In genomic region chr20:36855241-36855657, GRCh38 we compare ENCODE assay signal across 14 cellular contexts. TPM values are rescaled to one million over a fixed set of nuclear protein-coding genes. Genes with fewer than 3 reads are reported as not detected.
DNase-seq lines count a peak whose midpoint lies in the region; ATAC-seq and TF ChIP-seq lines count a peak whose summit lies in the region.
"Had no signal": no experiment of that assay in that cellular context is flagged by ENCODE, and none has a peak within 500 bp of the region (broad histone marks: within the 10 kb centered on the region; RNA-seq: fewer than 3 reads in every experiment).

No MANE protein-coding gene starts in this region.

- CTCF ChIA-PET in activated CD4-positive, alpha-beta T cell treated with anti-CD3 and anti-CD28 coated beads, Interleukin-2, amount 10 ng/mL, durations not matched to agents 7 days and 5 days (lab: Charles Lee): interaction anchor here (1.3 to 4.4 kb wide), 5 partner anchors 8 to 47 kb away, joined by 3 to 19 read pairs (median 11); a partner anchor contains a TSS

- no peak for DNase-seq in activated CD4-positive, alpha-beta T cell treated with anti-CD3 and anti-CD28 coated beads, Interleukin-2, amount 10 ng/mL, durations not matched to agents 7 days and 5 days
- DNase-seq in activated CD4-positive, alpha-beta T cell treated with anti-CD3 and anti-CD28 coated beads, Interleukin-2, amount 50 U/mL, for 1 hour: no peak
- DNase-seq in midbrain (lab: John Stamatoyannopoulos, UW) (peak; percentile 20), uterus (no peak), T-helper 17 cell (no peak), posterior cingulate gyrus (no peak)
- DNase-seq: activated CD8-positive, alpha-beta memory T cell treated with anti-CD3 and anti-CD28 coated beads for 24 hours; DMS53; NCI-H1092 had no signal

- H3K9me3 ChIP-seq in uterus (no peaks in the 10 kb centered on the region), T-helper 17 cell (ENCODE audit: control insufficient read depth, low read length, poor library complexity, severe bottlenecking) (no peaks in the 10 kb centered on the region)

- peak overlapping the region; percentile 28 for H3K27ac Mint-ChIP-seq in activated CD4-positive, alpha-beta T cell treated with anti-CD3 and anti-CD28 coated beads, Interleukin-2, amount 10 ng/mL, durations not matched to agents 7 days and 5 days
- H3K27ac Mint-ChIP-seq in dendritic cell treated with granulocyte-macrophage colony-stimulating factor and Interleukin-4, amounts not matched to agents 40 ng/mL and 50 ng/mL, for 4 days: peak overlapping the region; percentile 52
- no peak overlapping the region for H3K27ac Mint-ChIP-seq in T-helper 17 cell

- intact Hi-C loops in dendritic cell treated with granulocyte-macrophage colony-stimulating factor and Interleukin-4, amounts not matched to agents 40 ng/mL and 50 ng/mL, for 4 days (cut with micrococcal nuclease): no loop called here
- intact Hi-C loops in uterus (cut with DNase I; ENCODE audit: low total_unique reads) (no loop called here), posterior cingulate gyrus (cut with DNase I) (no loop called here)

- no peaks in the 10 kb centered on the region for H3K9me3 Mint-ChIP-seq in activated CD4-positive, alpha-beta T cell treated with anti-CD3 and anti-CD28 coated beads, Interleukin-2, amount 10 ng/mL, durations not matched to agents 7 days and 5 days
- H3K9me3 Mint-ChIP-seq in dendritic cell treated with granulocyte-macrophage colony-stimulating factor and Interleukin-4, amounts not matched to agents 40 ng/mL and 50 ng/mL, for 4 days: no peaks in the 10 kb centered on the region
- H3K9me3 Mint-ChIP-seq: activated naive CD4-positive, alpha-beta T cell treated with anti-CD3 and anti-CD28 coated beads, Interleukin-2, amount 50 U/mL, for 72 hours had no signal

- POLR2A ChIA-PET in activated CD4-positive, alpha-beta T cell treated with anti-CD3 and anti-CD28 coated beads, Interleukin-2, amount 10 ng/mL, durations not matched to agents 7 days and 5 days (lab: Charles Lee): no interaction called here

- no peak for TF ChIP-seq CTCF in uterus (IDR thresholded peaks at IDR 0.05)

- H3K4me3 ChIP-seq in uterus: no peak overlapping the region

- peak overlapping the region; percentile 92 to 99 for H3K27ac ChIP-seq in uterus

- H3K4me3 Mint-ChIP-seq in activated CD4-positive, alpha-beta T cell treated with anti-CD3 and anti-CD28 coated beads, Interleukin-2, amount 10 ng/mL, durations not matched to agents 7 days and 5 days: no peak overlapping the region
- H3K4me3 Mint-ChIP-seq in dendritic cell treated with granulocyte-macrophage colony-stimulating factor and Interleukin-4, amounts not matched to agents 40 ng/mL and 50 ng/mL, for 4 days: no peak overlapping the region
- H3K4me3 Mint-ChIP-seq in T-helper 17 cell: no peak overlapping the region

- no peaks in the 10 kb centered on the region for H3K36me3 Mint-ChIP-seq in activated CD4-positive, alpha-beta T cell treated with anti-CD3 and anti-CD28 coated beads, Interleukin-2, amount 10 ng/mL, durations not matched to agents 7 days and 5 days (ENCODE audit: low read depth)
- H3K36me3 Mint-ChIP-seq in dendritic cell treated with granulocyte-macrophage colony-stimulating factor and Interleukin-4, amounts not matched to agents 40 ng/mL and 50 ng/mL, for 4 days (ENCODE audit: low read depth): peaks cover 76% of the 10 kb centered on the region
- H3K36me3 Mint-ChIP-seq in T-helper 17 cell (ENCODE audit: low read depth): peaks cover 5% of the 10 kb centered on the region
- H3K36me3 Mint-ChIP-seq: activated naive CD4-positive, alpha-beta T cell treated with anti-CD3 and anti-CD28 coated beads, Interleukin-2, amount 50 U/mL, for 72 hours had no signal

- H3K27me3 Mint-ChIP-seq in activated CD4-positive, alpha-beta T cell treated with anti-CD3 and anti-CD28 coated beads, Interleukin-2, amount 10 ng/mL, durations not matched to agents 7 days and 5 days: peaks cover 3% of the 10 kb centered on the region
- no peaks in the 10 kb centered on the region for H3K27me3 Mint-ChIP-seq in dendritic cell treated with granulocyte-macrophage colony-stimulating factor and Interleukin-4, amounts not matched to agents 40 ng/mL and 50 ng/mL, for 4 days
- peaks cover 4% of the 10 kb centered on the region for H3K27me3 Mint-ChIP-seq in T-helper 17 cell

- H3K4me1 Mint-ChIP-seq in activated CD4-positive, alpha-beta T cell treated with anti-CD3 and anti-CD28 coated beads, Interleukin-2, amount 10 ng/mL, durations not matched to agents 7 days and 5 days: peaks cover 25% of the 10 kb centered on the region
- peaks cover 75% of the 10 kb centered on the region for H3K4me1 Mint-ChIP-seq in dendritic cell treated with granulocyte-macrophage colony-stimulating factor and Interleukin-4, amounts not matched to agents 40 ng/mL and 50 ng/mL, for 4 days (ENCODE audit: low read depth)
- peaks cover 16% of the 10 kb centered on the region for H3K4me1 Mint-ChIP-seq in T-helper 17 cell

- no peak for TF ChIP-seq POLR2A in uterus (IDR thresholded peaks at IDR 0.05)

- ATAC-seq in T-helper 17 cell: no peak
- ATAC-seq in GM21526 (IDR thresholded peaks at IDR 0.05; ENCODE audit: low FRiP score, unreplicated experiment): no peak
- ATAC-seq: activated naive CD4-positive, alpha-beta T cell treated with anti-CD3 and anti-CD28 coated beads, Interleukin-2, amount 50 U/mL, for 72 hours had no signal

- no peaks in the 10 kb centered on the region for H3K27me3 ChIP-seq in uterus

- no peaks in the 10 kb centered on the region for H3K36me3 ChIP-seq in uterus

- H3K4me1 ChIP-seq in uterus: peaks cover 0 to 39% of the 10 kb centered on the region in 2 donors

RNA-seq across cellular contexts. Expression of gene TLDC2, which starts 20.7 kb away (rescaled TPM):
- total RNA-seq in activated CD4-positive, alpha-beta T cell treated with anti-CD3 and anti-CD28 coated beads, Interleukin-2, amount 10 ng/mL, durations not matched to agents 7 days and 5 days: not detected
- total RNA-seq in uterus (1 to 10 TPM in 2 of 4 donors, not detected in 2; 1.0 TPM), T-helper 17 cell (not detected)
- total RNA-seq: A673; activated naive CD4-positive, alpha-beta T cell treated with anti-CD3 and anti-CD28 coated beads, Interleukin-2, amount 50 U/mL, for 72 hours; T-helper 1 cell treated with Interleukin-12 subunit alpha and Interleukin-12 subunit beta and Interleukin-4 antibody, amounts not matched to agents 30 ng/mL and 1 ng/mL, for 36 hours had no signal
